13 cellular contexts compared by ENCODE assay signal in genomic region chr12:26135010-26135420, GRCh38. TPM values are rescaled to one million over a fixed set of nuclear protein-coding genes. Genes with fewer than 3 reads are reported as not detected.
DNase-seq lines count a peak whose midpoint lies in the region; ATAC-seq and TF ChIP-seq lines count a peak whose summit lies in the region.
"Had no signal": no experiment of that assay in that cellular context is flagged by ENCODE, and none has a peak within 500 bp of the region (broad histone marks: within the 10 kb centered on the region; RNA-seq: fewer than 3 reads in every experiment).

No MANE protein-coding gene starts in this region.

- H3K36me3 Mint-ChIP-seq in IgD-negative memory B cell: peaks cover 6% of the 10 kb centered on the region
- H3K36me3 Mint-ChIP-seq: CD4-positive, CD25-positive, alpha-beta regulatory T cell had no signal

- POLR2A ChIA-PET in A673 (lab: Charles Lee; ENCODE audit: low non-redundant PET): no interaction called here

- CTCF ChIA-PET in A673 (lab: Charles Lee): no interaction called here

- peaks cover 52 to 63% (median 57%) of the 10 kb centered on the region in 3 donors for H3K4me1 Mint-ChIP-seq in IgD-negative memory B cell
- H3K4me1 Mint-ChIP-seq: CD4-positive, CD25-positive, alpha-beta regulatory T cell had no signal

- DNase-seq in A673 (ENCODE audit: low spot score) (peak; percentile 45), astrocyte of the hippocampus (ENCODE audit: low read depth, low spot score) (peak; percentile 96), mucosa of descending colon (peak; percentile 49 to 72 (median 68)), NCI-H146 treated with DMSO at 0.1 percent for 48 hours (lab: John Stamatoyannopoulos, UW; ENCODE audit: unreplicated experiment) (no peak), NCI-H1694 (lab: John Stamatoyannopoulos, UW) (no peak), cerebellar cortex (ENCODE audit: low spot score) (no peak)
- DNase-seq: CD4-positive, CD25-positive, alpha-beta regulatory T cell; heart left ventricle; NCI-H1092 treated with DMSO at 0.1 percent for 48 hours had no signal

- no peaks in the 10 kb centered on the region for H3K4me1 ChIP-seq in A673 (ENCODE audit: insufficient read depth, low read length, poor library complexity, severe bottlenecking)
- H3K4me1 ChIP-seq in mucosa of descending colon (ENCODE audit: low read depth): peaks cover 28% of the 10 kb centered on the region

- H3K27me3 Mint-ChIP-seq in IgD-negative memory B cell: no peaks in the 10 kb centered on the region

- ATAC-seq in mucosa of descending colon: peak; percentile 80
- no peak for ATAC-seq in HG03432 (IDR thresholded peaks at IDR 0.05; ENCODE audit: unreplicated experiment)

- H3K27me3 ChIP-seq in A673 (replicated peaks; ENCODE audit: insufficient read depth, low read depth, low read length, poor library complexity): peaks cover 10% of the 10 kb centered on the region
- H3K27me3 ChIP-seq: heart left ventricle had no signal

- H3K4me3 ChIP-seq in A673 (ENCODE audit: low read depth, low read length, poor library complexity, severe bottlenecking) (no peak overlapping the region), mucosa of descending colon (no peak overlapping the region)
- H3K4me3 ChIP-seq: heart left ventricle, SK-N-MC had no signal

- H3K36me3 ChIP-seq in A673 (ENCODE audit: insufficient read depth, low read length, poor library complexity, severe bottlenecking) (no peaks in the 10 kb centered on the region), mucosa of descending colon (ENCODE audit: low read depth) (no peaks in the 10 kb centered on the region)
- H3K36me3 ChIP-seq: heart left ventricle had no signal

- peak overlapping the region; percentile 30 to 92 (median 65) for H3K27ac Mint-ChIP-seq in IgD-negative memory B cell

- H3K9me3 Mint-ChIP-seq in IgD-negative memory B cell: no peaks in the 10 kb centered on the region

- no peak for TF ChIP-seq CTCF in A673 (conservative IDR thresholded peaks at IDR 0.05; ENCODE audit: low read depth, low read length)
- TF ChIP-seq CTCF in mucosa of descending colon (IDR thresholded peaks at IDR 0.05): no peak

- BruUV-seq in A673 (replicated peaks; lab: Mats Ljungman, UMichigan): no TSS peak

- H3K4me3 Mint-ChIP-seq in IgD-negative memory B cell: peak overlapping the region in 3 of 4 donors; percentile 25 to 63 (median 58)
- H3K4me3 Mint-ChIP-seq: CD4-positive, CD25-positive, alpha-beta regulatory T cell had no signal

- H3K27ac ChIP-seq in A673 (ENCODE audit: low read depth, low read length, poor library complexity, severe bottlenecking): no peak overlapping the region
- H3K27ac ChIP-seq: heart left ventricle, SK-N-MC had no signal

- intact Hi-C loops in A673 (cut with micrococcal nuclease; ENCODE audit: unreplicated experiment) (no loop called here), mucosa of descending colon (cut with DNase I, micrococcal nuclease) (no loop called here)

- H3K9me3 ChIP-seq in A673 (ENCODE audit: low read depth, low read length, poor library complexity, severe bottlenecking) (no peaks in the 10 kb centered on the region), mucosa of descending colon (no peaks in the 10 kb centered on the region)
- H3K9me3 ChIP-seq: heart left ventricle had no signal

RNA-seq across cellular contexts. Expression of gene BHLHE41, which starts 10.2 kb away (rescaled TPM):
- total RNA-seq in A673 (2021) (4.3 and 4.8 TPM in 2 replicates), mucosa of descending colon (10 to 100 TPM; 41.0 to 91.9 (median 43.0) TPM)
- 19.0 TPM for polyA plus RNA-seq in IgD-negative memory B cell
- total RNA-seq: CD4-positive, CD25-positive, alpha-beta regulatory T cell had no signal
- polyA plus RNA-seq: CD4-positive, CD25-positive, alpha-beta regulatory T cell; neural cell had no signal

Comparison
In these comparisons a context has a peak if more than half of its experiments do, and no peak if none do; other contexts are left out.
1. DNase-seq: peak in A673 (single experiment), astrocyte of the hippocampus (single experiment) and mucosa of descending colon (3 of 3); none in NCI-H146 treated with DMSO at 0.1 percent for 48 hours (single experiment), NCI-H1694 (single experiment) and cerebellar cortex (single experiment).